Comparison of ENCODE assay signal across 8 cellular contexts in the genomic region with DNA sequence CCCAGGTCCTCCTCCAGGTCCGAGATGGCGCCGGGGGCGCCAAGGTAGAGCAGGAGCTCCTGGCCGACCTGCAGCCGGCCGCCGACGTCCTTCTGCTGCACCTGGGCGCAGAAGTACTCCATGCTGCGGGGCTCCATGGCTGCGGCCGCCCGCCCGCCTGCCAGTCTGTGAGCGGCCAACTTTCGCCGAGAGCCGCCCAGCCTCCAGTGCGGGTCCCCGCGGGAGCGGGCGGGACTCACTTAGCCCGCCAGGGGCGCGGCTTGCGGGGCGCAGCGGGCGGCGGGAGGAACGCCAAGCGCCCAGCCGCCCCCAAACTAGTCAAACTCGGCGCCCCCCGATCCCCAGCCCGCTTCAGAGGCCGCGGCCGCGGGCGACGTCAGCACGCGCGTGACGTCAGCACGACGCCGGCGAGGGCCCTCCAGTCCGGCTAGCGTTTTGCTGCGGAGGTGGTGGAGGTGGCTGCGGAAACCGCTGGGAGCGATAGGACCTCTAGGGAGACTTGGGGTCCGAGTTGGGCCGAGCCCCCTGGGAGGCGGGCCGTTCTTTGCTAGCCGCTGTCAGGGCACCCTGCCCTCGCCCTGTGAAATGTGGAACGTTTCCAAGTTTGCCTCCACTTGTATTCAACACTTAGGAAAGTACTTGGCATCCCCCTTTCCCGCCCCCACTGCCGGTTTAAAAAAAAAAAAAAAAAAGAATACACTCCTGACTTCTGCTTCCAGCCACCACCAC. TPM values are rescaled to one million over a fixed set of nuclear protein-coding genes. Genes with fewer than 3 reads are reported as not detected.
DNase-seq lines count a peak whose midpoint lies in the region; ATAC-seq and FAIRE-seq lines count a peak whose summit lies in the region.

A gene (minus strand): TSS at position 389 of the 729 bp plus-strand sequence. CDS start 252 bp downstream, at position 137.

- peaks cover 0 to 2% of the 10 kb centered on the region in 2 donors for H3K36me3 Mint-ChIP-seq in activated T-cell treated with anti-CD3 and anti-CD28 coated beads, Interleukin-2, amount 50 U/mL, for 72 hours (ENCODE audit: insufficient read depth in 2 of 2)
- H3K36me3 Mint-ChIP-seq in naive thymus-derived CD4-positive, alpha-beta T cell = no peaks in the 10 kb centered on the region
- H3K36me3 Mint-ChIP-seq in stimulated activated memory B cell treated with anti-CD40 and anti-IgM and Interleukin-4, amounts not matched to agents 10 μg/mL and 1 μg/mL and 100 μg/mL, for 72 hours = no peaks in the 10 kb centered on the region

- H3K27ac ChIP-seq in naive thymus-derived CD4-positive, alpha-beta T cell (ENCODE audit: low read depth, low read length) = peak within 1 kb of the TSS; percentile 91

- peak; percentile 96 for ATAC-seq in GM21723 (IDR thresholded peaks at IDR 0.05; ENCODE audit: unreplicated experiment)
- peak; percentile 94 to 95 for ATAC-seq in activated T-cell treated with anti-CD3 and anti-CD28 coated beads, Interleukin-2, amount 50 U/mL, for 72 hours (replicated peaks in 1 of 2)
- ATAC-seq in naive thymus-derived CD4-positive, alpha-beta T cell = peak; percentile 90
- peak; percentile 98 for ATAC-seq in stimulated activated memory B cell treated with anti-CD40 and anti-IgM and Interleukin-4, amounts not matched to agents 10 μg/mL and 1 μg/mL and 100 μg/mL, for 72 hours

- DNase-seq in DMS53 treated with DMSO at 0.1 percent for 48 hours (lab: John Stamatoyannopoulos, UW; ENCODE audit: unreplicated experiment) (peak; percentile 12), KBM-7 (peak; percentile 91), RCC 7860 (ENCODE audit: low spot score) (peak; percentile 58), fibroblast of gingiva (ENCODE audit: low read depth) (peak; percentile 87)
- DNase-seq in activated T-cell treated with anti-CD3 and anti-CD28 coated beads, Interleukin-2, amount 50 U/mL, for 72 hours = peak; percentile 88 to 91
- DNase-seq in naive thymus-derived CD4-positive, alpha-beta T cell = peak; percentile 77 to 89 (median 86)

- no peak for FAIRE-seq in RCC 7860 (lab: Jason Lieb, UNC)

- H3K9me3 Mint-ChIP-seq in activated T-cell treated with anti-CD3 and anti-CD28 coated beads, Interleukin-2, amount 50 U/mL, for 72 hours = no peaks in the 10 kb centered on the region
- no peaks in the 10 kb centered on the region for H3K9me3 Mint-ChIP-seq in naive thymus-derived CD4-positive, alpha-beta T cell
- no peaks in the 10 kb centered on the region for H3K9me3 Mint-ChIP-seq in stimulated activated memory B cell treated with anti-CD40 and anti-IgM and Interleukin-4, amounts not matched to agents 10 μg/mL and 1 μg/mL and 100 μg/mL, for 72 hours

- H3K27ac Mint-ChIP-seq in activated T-cell treated with anti-CD3 and anti-CD28 coated beads, Interleukin-2, amount 50 U/mL, for 72 hours = peak within 1 kb of the TSS; percentile 97
- H3K27ac Mint-ChIP-seq in naive thymus-derived CD4-positive, alpha-beta T cell = peak within 1 kb of the TSS in 7 of 9 donors; percentile 90 to 100 (median 97)
- H3K27ac Mint-ChIP-seq in stimulated activated memory B cell treated with anti-CD40 and anti-IgM and Interleukin-4, amounts not matched to agents 10 μg/mL and 1 μg/mL and 100 μg/mL, for 72 hours = peak within 1 kb of the TSS; percentile 90

- in situ Hi-C loops in KBM-7 (cut with MboI; ENCODE audit: low pct_unique_long_range_greater_than_20kb, low sequenced_read_pairs) = no loop called here

- H3K4me3 ChIP-seq in naive thymus-derived CD4-positive, alpha-beta T cell (ENCODE audit: low read length) = peak within 1 kb of the TSS; percentile 81

- POLR2A ChIA-PET in naive thymus-derived CD4-positive, alpha-beta T cell (lab: Charles Lee) = interaction anchor here (2.5 to 2.9 kb wide), 2 partner anchors 80 to 277 kb away, joined by 10 to 15 read pairs; a partner anchor contains a TSS

- no peaks in the 10 kb centered on the region for H3K27me3 Mint-ChIP-seq in activated T-cell treated with anti-CD3 and anti-CD28 coated beads, Interleukin-2, amount 50 U/mL, for 72 hours (ENCODE audit: low read depth)
- peaks cover 0 to 10% (median 0%) of the 10 kb centered on the region in 5 donors for H3K27me3 Mint-ChIP-seq in naive thymus-derived CD4-positive, alpha-beta T cell
- H3K27me3 Mint-ChIP-seq in stimulated activated memory B cell treated with anti-CD40 and anti-IgM and Interleukin-4, amounts not matched to agents 10 μg/mL and 1 μg/mL and 100 μg/mL, for 72 hours = no peaks in the 10 kb centered on the region

- peaks cover 11 to 17% of the 10 kb centered on the region in 2 donors for H3K4me1 ChIP-seq in naive thymus-derived CD4-positive, alpha-beta T cell (ENCODE audit: control insufficient read depth in 2 of 2, insufficient read depth in 2 of 2, low read length in 2 of 2)

- H3K36me3 ChIP-seq in naive thymus-derived CD4-positive, alpha-beta T cell (ENCODE audit: control insufficient read depth in 2 of 3, insufficient read depth in 3 of 3, low read length in 3 of 3) = peaks cover 0 to 10% (median 0%) of the 10 kb centered on the region in 3 experiments

- intact Hi-C loops in naive thymus-derived CD4-positive, alpha-beta T cell (cut with micrococcal nuclease) = loop anchor here (1.0 to 5.0 kb wide), 14 partner anchors 59 to 1033 kb away; a partner anchor contains a TSS

- no peaks in the 10 kb centered on the region for H3K27me3 ChIP-seq in naive thymus-derived CD4-positive, alpha-beta T cell (ENCODE audit: control insufficient read depth in 2 of 2, insufficient read depth in 2 of 2, low read length in 2 of 2)

- no peak within 1 kb of the TSS for H3K4me3 Mint-ChIP-seq in activated T-cell treated with anti-CD3 and anti-CD28 coated beads, Interleukin-2, amount 50 U/mL, for 72 hours
- H3K4me3 Mint-ChIP-seq in naive thymus-derived CD4-positive, alpha-beta T cell = peak within 1 kb of the TSS in 5 of 10 donors; percentile 89 to 99 (median 97)
- H3K4me3 Mint-ChIP-seq in stimulated activated memory B cell treated with anti-CD40 and anti-IgM and Interleukin-4, amounts not matched to agents 10 μg/mL and 1 μg/mL and 100 μg/mL, for 72 hours = peak within 1 kb of the TSS; percentile 86

- CTCF ChIA-PET in naive thymus-derived CD4-positive, alpha-beta T cell (lab: Charles Lee) = no interaction called here

- peaks cover 14% of the 10 kb centered on the region for H3K4me1 Mint-ChIP-seq in activated T-cell treated with anti-CD3 and anti-CD28 coated beads, Interleukin-2, amount 50 U/mL, for 72 hours (ENCODE audit: low read depth)
- peaks cover 0 to 17% (median 11%) of the 10 kb centered on the region in 7 donors for H3K4me1 Mint-ChIP-seq in naive thymus-derived CD4-positive, alpha-beta T cell
- H3K4me1 Mint-ChIP-seq in stimulated activated memory B cell treated with anti-CD40 and anti-IgM and Interleukin-4, amounts not matched to agents 10 μg/mL and 1 μg/mL and 100 μg/mL, for 72 hours = no peaks in the 10 kb centered on the region

- H3K9me3 ChIP-seq in naive thymus-derived CD4-positive, alpha-beta T cell (ENCODE audit: control insufficient read depth in 2 of 3, low read length in 3 of 3) = no peaks in the 10 kb centered on the region

RNA-seq across cellular contexts. Expression of the gene that starts here (rescaled TPM):
- 10 to 100 TPM; 58.5 to 68.5 TPM for total RNA-seq in activated T-cell treated with anti-CD3 and anti-CD28 coated beads, Interleukin-2, amount 50 U/mL, for 72 hours
- 10 to 100 TPM; 44.2 to 83.8 (median 79.2) TPM for total RNA-seq in naive thymus-derived CD4-positive, alpha-beta T cell
- 10 to 100 TPM in 1 of 2 donors, 1 to 10 TPM in 1; 7.4 to 11.9 TPM for polyA plus RNA-seq in naive thymus-derived CD4-positive, alpha-beta T cell

Comparison
In these comparisons a context has a peak if more than half of its experiments do, and no peak if none do; other contexts are left out.
1. Peak in every context shown above with its lines: DNase-seq, ATAC-seq, H3K4me3 ChIP-seq and H3K27ac ChIP-seq.
2. DNase-seq: peak in every context shown above with its lines; median percentile 91 in KBM-7; 90 in activated T-cell treated with anti-CD3 and anti-CD28 coated beads, Interleukin-2, amount 50 U/mL, for 72 hours; 87 in fibroblast of gingiva; 86 in naive thymus-derived CD4-positive, alpha-beta T cell; 58 in RCC 7860; 12 in DMS53 treated with DMSO at 0.1 percent for 48 hours.